ENCODE assay signal across 27 cellular contexts in genomic region chr1:76938304-76938703, GRCh38.
"Had no signal": no experiment of that assay in that cellular context is flagged by ENCODE, and none has a peak within 500 bp of the region (broad histone marks: within the 10 kb centered on the region; RNA-seq: fewer than 3 reads in every experiment).

No MANE protein-coding gene starts in this region.

- H3K9me3 Mint-ChIP-seq: activated B cell treated with CpG ODN at 0.5 μM for 24 hours; activated CD4-positive, alpha-beta T cell treated with anti-CD3 and anti-CD28 coated beads, Interleukin-2, amount 10 ng/mL, durations not matched to agents 24 days and 14 days; activated naive CD4-positive, alpha-beta T cell treated with anti-CD3 and anti-CD28 coated beads, Interleukin-2, amount 50 U/mL, for 72 hours; activated naive CD8-positive, alpha-beta T cell treated with anti-CD3 and anti-CD28 coated beads, Interleukin-2, amount 50 U/mL, for 24 hours; activated T-cell treated with anti-CD3 and anti-CD28 coated beads, Interleukin-2, amount 50 U/mL, for 24 hours; activated T-helper 1 cell treated with anti-CD3 and anti-CD28 coated beads, Interleukin-12 subunit alpha, Interleukin-12 subunit beta, Interleukin-2, Interleukin-4 antibody, amounts not matched to agents 30 ng/mL and 10 ng/mL and 1 ng/mL, durations not matched to agents 14 hours and 24 hours and 36 hours; central memory CD8-positive, alpha-beta T cell; T-helper 1 cell treated with Interleukin-12 subunit alpha and Interleukin-12 subunit beta and Interleukin-4 antibody, amounts not matched to agents 30 μg/mL and 1 μg/mL, for 36 hours had no signal

- H3K36me3 ChIP-seq: ascending aorta, MG63 had no signal

- ATAC-seq: activated CD8-positive, alpha-beta memory T cell treated with anti-CD3 and anti-CD28 coated beads, Interleukin-2, amount 10 ng/mL, durations not matched to agents 7 days and 5 days; activated naive CD4-positive, alpha-beta T cell treated with anti-CD3 and anti-CD28 coated beads, Interleukin-2, amount 50 U/mL, for 72 hours; activated naive CD8-positive, alpha-beta T cell treated with anti-CD3 and anti-CD28 coated beads, Interleukin-2, amount 50 U/mL, for 24 hours; body of pancreas had no signal

- H3K4me3 ChIP-seq: ascending aorta, body of pancreas, MG63, PC-9 had no signal

- H3K9me3 ChIP-seq: ascending aorta, body of pancreas, MG63 had no signal

- H3K36me3 Mint-ChIP-seq: activated CD8-positive, alpha-beta memory T cell treated with anti-CD3 and anti-CD28 coated beads, Interleukin-2, amount 10 ng/mL, durations not matched to agents 7 days and 5 days; activated naive CD4-positive, alpha-beta T cell treated with anti-CD3 and anti-CD28 coated beads, Interleukin-2, amount 50 U/mL, for 72 hours had no signal

- H3K27ac ChIP-seq: ascending aorta, body of pancreas, PC-9 had no signal

- H3K4me3 Mint-ChIP-seq: activated B cell treated with CpG ODN at 0.5 μM for 24 hours; activated CD4-positive, alpha-beta T cell treated with anti-CD3 and anti-CD28 coated beads, Interleukin-2, amount 10 ng/mL, durations not matched to agents 24 days and 14 days; activated CD8-positive, alpha-beta memory T cell treated with anti-CD3 and anti-CD28 coated beads, Interleukin-2, amount 10 ng/mL, durations not matched to agents 7 days and 5 days; activated naive CD8-positive, alpha-beta T cell treated with anti-CD3 and anti-CD28 coated beads, Interleukin-2, amount 50 U/mL, for 24 hours; activated T-cell treated with anti-CD3 and anti-CD28 coated beads, Interleukin-2, amount 50 U/mL, for 24 hours; activated T-helper 1 cell treated with anti-CD3 and anti-CD28 coated beads, Interleukin-12 subunit alpha, Interleukin-12 subunit beta, Interleukin-2, Interleukin-4 antibody, amounts not matched to agents 30 ng/mL and 10 ng/mL and 1 ng/mL, durations not matched to agents 14 hours and 24 hours and 36 hours; central memory CD8-positive, alpha-beta T cell; T-helper 1 cell treated with Interleukin-12 subunit alpha and Interleukin-12 subunit beta and Interleukin-4 antibody, amounts not matched to agents 30 μg/mL and 1 μg/mL, for 36 hours had no signal

- H3K4me1 ChIP-seq: ascending aorta, body of pancreas had no signal

- DNase-seq: activated B cell treated with CpG ODN at 0.5 μM for 24 hours; activated CD4-positive, alpha-beta T cell treated with anti-CD3 and anti-CD28 coated beads for 1 hour; activated CD4-positive, alpha-beta T cell treated with anti-CD3 and anti-CD28 coated beads, Interleukin-2, amount 10 ng/mL, durations not matched to agents 24 days and 14 days; activated CD4-positive, alpha-beta T cell treated with anti-CD3 and anti-CD28 coated beads, Interleukin-2, amount 50 U/mL, for 48 hours; activated CD8-positive, alpha-beta memory T cell treated with anti-CD3 and anti-CD28 coated beads, Interleukin-2, amount 10 ng/mL, durations not matched to agents 7 days and 5 days; activated effector memory CD4-positive, alpha-beta T cell treated with Interleukin-2 at 50 U/mL for 16 hours; activated naive CD4-positive, alpha-beta T cell; activated naive CD8-positive, alpha-beta T cell treated with anti-CD3 and anti-CD28 coated beads, Interleukin-2, amount 50 U/mL, for 24 hours; activated T-cell treated with anti-CD3 and anti-CD28 coated beads, Interleukin-2, amount 50 U/mL, for 24 hours; amniotic stem cell; body of pancreas; MG63; NCI-H1092; NCI-H1930; NCI-H2107; NCI-H2171 treated with DMSO at 0.1 percent for 48 hours; NCI-H226; NCI-H526; NCI-H774; PC-9; SHP77 treated with DMSO at 0.1 percent for 48 hours had no signal

- FAIRE-seq: TTC549 had no signal

- H3K4me1 Mint-ChIP-seq: activated B cell treated with CpG ODN at 0.5 μM for 24 hours; activated CD4-positive, alpha-beta T cell treated with anti-CD3 and anti-CD28 coated beads, Interleukin-2, amount 10 ng/mL, durations not matched to agents 24 days and 14 days; activated naive CD8-positive, alpha-beta T cell treated with anti-CD3 and anti-CD28 coated beads, Interleukin-2, amount 50 U/mL, for 24 hours; central memory CD8-positive, alpha-beta T cell had no signal

- H3K4me2 ChIP-seq: PC-9 had no signal

- H3K27me3 ChIP-seq: ascending aorta, body of pancreas, MG63 had no signal

- H3K27ac Mint-ChIP-seq: activated B cell treated with CpG ODN at 0.5 μM for 24 hours; activated CD4-positive, alpha-beta T cell treated with anti-CD3 and anti-CD28 coated beads, Interleukin-2, amount 10 ng/mL, durations not matched to agents 24 days and 14 days; activated CD8-positive, alpha-beta memory T cell treated with anti-CD3 and anti-CD28 coated beads, Interleukin-2, amount 10 ng/mL, durations not matched to agents 7 days and 5 days; activated naive CD4-positive, alpha-beta T cell treated with anti-CD3 and anti-CD28 coated beads, Interleukin-2, amount 50 U/mL, for 72 hours; activated naive CD8-positive, alpha-beta T cell treated with anti-CD3 and anti-CD28 coated beads, Interleukin-2, amount 50 U/mL, for 24 hours; activated T-cell treated with anti-CD3 and anti-CD28 coated beads, Interleukin-2, amount 50 U/mL, for 24 hours; activated T-helper 1 cell treated with anti-CD3 and anti-CD28 coated beads, Interleukin-12 subunit alpha, Interleukin-12 subunit beta, Interleukin-2, Interleukin-4 antibody, amounts not matched to agents 30 ng/mL and 10 ng/mL and 1 ng/mL, durations not matched to agents 14 hours and 24 hours and 36 hours; T-helper 1 cell treated with Interleukin-12 subunit alpha and Interleukin-12 subunit beta and Interleukin-4 antibody, amounts not matched to agents 30 μg/mL and 1 μg/mL, for 36 hours had no signal

- H3K27me3 Mint-ChIP-seq: activated B cell treated with CpG ODN at 0.5 μM for 24 hours; activated CD8-positive, alpha-beta memory T cell treated with anti-CD3 and anti-CD28 coated beads, Interleukin-2, amount 10 ng/mL, durations not matched to agents 7 days and 5 days; activated T-cell treated with anti-CD3 and anti-CD28 coated beads, Interleukin-2, amount 50 U/mL, for 24 hours had no signal

- H2AFZ ChIP-seq: PC-9 had no signal
